ENCODE assay signal across 14 cellular contexts in genomic region chr14:101933209-101933608, GRCh38. TPM values are rescaled to one million over a fixed set of nuclear protein-coding genes. Genes with fewer than 3 reads are reported as not detected.
DNase-seq lines count a peak whose midpoint lies in the region; ATAC-seq, FAIRE-seq and TF ChIP-seq lines count a peak whose summit lies in the region.
"Had no signal": no experiment of that assay in that cellular context is flagged by ENCODE, and none has a peak within 500 bp of the region (broad histone marks: within the 10 kb centered on the region; RNA-seq: fewer than 3 reads in every experiment).

No MANE protein-coding gene starts in this region.

- no peaks in the 10 kb centered on the region for H3K9me3 ChIP-seq in H1 (ENCODE audit: insufficient read depth in 2 of 2, low read depth in 1 of 2, low read length in 1 of 2)
- no peaks in the 10 kb centered on the region for H3K9me3 ChIP-seq in sigmoid colon
- H3K9me3 ChIP-seq: BLaER1 had no signal

- no peak for TF ChIP-seq POLR2A in H1 (IDR thresholded peaks at IDR 0.05; ENCODE audit: control extremely low read depth in 1 of 2, low read depth in 2 of 2, low read length in 2 of 2)
- TF ChIP-seq POLR2A in sigmoid colon (IDR thresholded peaks at IDR 0.05), result no peak

- no peak overlapping the region for H2AFZ ChIP-seq in H1 (ENCODE audit: low read length)
- H2AFZ ChIP-seq: PC-9 had no signal

- H2BK120ac ChIP-seq in H1 (replicated peaks; ENCODE audit: low read depth, low read length), result no peak overlapping the region

- TF ChIP-seq CTCF in H1 (IDR thresholded peaks at IDR 0.05; ENCODE audit: control extremely low read depth in 1 of 3, insufficient read depth in 1 of 3, low read depth in 1 of 3, low read length in 3 of 3), result no peak
- TF ChIP-seq CTCF in sigmoid colon (IDR thresholded peaks at IDR 0.05), result no peak
- no peak for TF ChIP-seq CTCF in osteocyte (IDR thresholded peaks at IDR 0.05)

- no peaks in the 10 kb centered on the region for H3K79me1 ChIP-seq in H1 (ENCODE audit: low read depth, low read length)

- no peak for TF ChIP-seq RAD21 in H1 (IDR thresholded peaks at IDR 0.05 in 1 of 2, conservative IDR thresholded peaks at IDR 0.05 in 1 of 2; ENCODE audit: low read depth in 2 of 2, low read length in 2 of 2)

- H3K27me3 Mint-ChIP-seq in osteocyte (ENCODE audit: unreplicated experiment), result no peaks in the 10 kb centered on the region
- H3K27me3 Mint-ChIP-seq: CD8-positive, alpha-beta memory T cell had no signal

- WGBS in H1 (ENCODE audit: extremely low coverage in 1 of 2, insufficient coverage in 1 of 2, insufficient read length in 1 of 2, insufficient replicate concordance in 2 of 2, low coverage in 1 of 2, low lambda C conversion rate in 2 of 2, missing lambda C conversion rate in 1 of 2), 2 experiments, result 89% methylated on average over 16 of the region's 16 CpGs; no CpG with 5 or more reads in 1 of the 2 experiments
- 87 to 90% methylated on average over 16 of the region's 16 CpGs for WGBS in sigmoid colon, 2 donors

- TF ChIP-seq EP300 in H1 (IDR thresholded peaks at IDR 0.05; ENCODE audit: borderline replicate concordance in 1 of 2, low read depth in 2 of 2, low read length in 2 of 2) (no peak), sigmoid colon (IDR thresholded peaks at IDR 0.05) (no peak)

- no peak overlapping the region for H3K9ac ChIP-seq in H1 (replicated peaks in 1 of 4; ENCODE audit: extremely low read depth in 1 of 4, low read depth in 3 of 4, low read length in 3 of 4)
- H3K9ac ChIP-seq: BLaER1 had no signal

- H2AK5ac ChIP-seq in H1 (ENCODE audit: low read depth, low read length), result peak overlapping the region; percentile 49; the same call in 1 of the 2 replicates

- H4K8ac ChIP-seq in H1 (ENCODE audit: extremely low read depth, insufficient read depth, low read length), result no peak overlapping the region; the same call in 1 of the 2 replicates

- no peaks in the 10 kb centered on the region for H3K4me1 ChIP-seq in H1 (replicated peaks in 1 of 4; ENCODE audit: control insufficient read depth in 3 of 4, insufficient read depth in 4 of 4, low read length in 3 of 4)
- H3K4me1 ChIP-seq in sigmoid colon, result peaks cover 0 to 6% (median 2%) of the 10 kb centered on the region in 4 donors
- H3K4me1 ChIP-seq: BLaER1 had no signal

- peaks cover 0 to 8% (median 1%) of the 10 kb centered on the region in 4 experiments; a peak in 5 of 7 replicates for H3K27me3 ChIP-seq in H1 (replicated peaks in 1 of 4; ENCODE audit: control insufficient read depth in 3 of 4, extremely low read depth in 1 of 4, insufficient read depth in 3 of 4, low read length in 3 of 4)
- H3K27me3 ChIP-seq in sigmoid colon, result no peaks in the 10 kb centered on the region
- H3K27me3 ChIP-seq: BLaER1 had no signal

- H4K91ac ChIP-seq in H1 (replicated peaks; ENCODE audit: insufficient read length, low read length), result no peak overlapping the region

- H2BK12ac ChIP-seq in H1 (ENCODE audit: low read depth, low read length), result no peak overlapping the region

- no peak overlapping the region for H2BK5ac ChIP-seq in H1 (ENCODE audit: low read depth, low read length)

- H3K4me3 ChIP-seq in H1 (ENCODE audit: extremely low read depth in 1 of 4, insufficient read depth in 2 of 4, low read depth in 3 of 4, low read length in 4 of 4) (no peak overlapping the region), sigmoid colon (no peak overlapping the region)
- H3K4me3 ChIP-seq: BLaER1, PC-9 had no signal

- H2BK15ac ChIP-seq in H1 (ENCODE audit: low read length), result no peak overlapping the region

- H4K20me1 ChIP-seq in H1 (replicated peaks in 1 of 2; ENCODE audit: control insufficient read depth in 1 of 2, insufficient read depth in 2 of 2, low read length in 2 of 2), result peaks cover 0 to under 1% of the 10 kb centered on the region in 2 experiments

- no peak overlapping the region for H4K5ac ChIP-seq in H1 (ENCODE audit: insufficient read length, low read depth, low read length)

- H3K4ac ChIP-seq in H1 (replicated peaks; ENCODE audit: insufficient read length, low read depth, low read length), result no peak overlapping the region

- H3K14ac ChIP-seq in H1 (ENCODE audit: insufficient read length), result no peak overlapping the region

- no peak overlapping the region for H3K27ac ChIP-seq in H1 (ENCODE audit: low read depth, low read length)
- H3K27ac ChIP-seq in sigmoid colon, result no peak overlapping the region
- H3K27ac ChIP-seq: BLaER1, PC-9 had no signal

- H3K36me3 ChIP-seq in H1 (ENCODE audit: control insufficient read depth in 2 of 4, insufficient read depth in 4 of 4, low read length in 3 of 4), result no peaks in the 10 kb centered on the region
- peaks cover 0 to 5% (median 0%) of the 10 kb centered on the region in 4 donors for H3K36me3 ChIP-seq in sigmoid colon

- H3K79me2 ChIP-seq in H1 (ENCODE audit: control insufficient read depth in 1 of 2, insufficient read depth in 2 of 2, low read length in 2 of 2), result no peaks in the 10 kb centered on the region

- no peak overlapping the region for H2BK20ac ChIP-seq in H1 (ENCODE audit: low read length)

- no peak overlapping the region for H3K4me2 ChIP-seq in H1 (ENCODE audit: insufficient read depth in 1 of 2, low read depth in 2 of 2, low read length in 2 of 2)
- H3K4me2 ChIP-seq: BLaER1, PC-9 had no signal

- H3K56ac ChIP-seq in H1 (replicated peaks; ENCODE audit: insufficient read length, low read depth, low read length), result no peak overlapping the region

- H3K23ac ChIP-seq in H1 (ENCODE audit: insufficient read length), result no peak overlapping the region

- no peaks in the 10 kb centered on the region for H3K4me1 Mint-ChIP-seq in osteocyte (ENCODE audit: unreplicated experiment)

- ATAC-seq in HG02571 (IDR thresholded peaks at IDR 0.05; ENCODE audit: unreplicated experiment), result no peak
- ATAC-seq: SK-N-SH treated with all-trans-retinoic acid at 6 μM for 48 hours had no signal

- in situ Hi-C loops in G401 (cut with HindIII; ENCODE audit: low sequenced_read_pairs), result no loop called here

- H3K9me3 Mint-ChIP-seq in osteocyte (ENCODE audit: unreplicated experiment), result no peaks in the 10 kb centered on the region
- H3K9me3 Mint-ChIP-seq: CD8-positive, alpha-beta memory T cell had no signal

- no peak for FAIRE-seq in H1 (lab: Jason Lieb, UNC)

- H3K27ac Mint-ChIP-seq in osteocyte (ENCODE audit: unreplicated experiment), result no peak overlapping the region

- no peak overlapping the region for H3K4me3 Mint-ChIP-seq in osteocyte (ENCODE audit: unreplicated experiment)
- H3K4me3 Mint-ChIP-seq: CD8-positive, alpha-beta memory T cell had no signal

- POLR2A ChIA-PET in H1 (lab: Charles Lee; ENCODE audit: partially characterized antibody), result interaction anchor here (0.6 to 2.6 kb wide), 2 partner anchors 12 to 160 kb away, joined by 4 to 6 read pairs; no protein-coding TSS in a partner anchor

- H3K23me2 ChIP-seq in H1 (ENCODE audit: low read depth, low read length), result no peaks in the 10 kb centered on the region

- DNase-seq in DMS53 (lab: John Stamatoyannopoulos, UW) (peak; percentile 60), G401 (ENCODE audit: low spot score) (peak; percentile 34), H1 (ENCODE audit: low read depth in 1 of 2, low spot score in 2 of 2) (no peak), sigmoid colon (peak; percentile 56), osteocyte (ENCODE audit: extremely low spot score, unreplicated experiment) (no peak), NK-92 (lab: John Stamatoyannopoulos, UW; ENCODE audit: unreplicated experiment) (no peak)
- DNase-seq: CD8-positive, alpha-beta memory T cell; NCI-H1436 treated with DMSO at 0.1 percent for 48 hours; NCI-H2107; NCI-H69; PC-9 had no signal

- no peaks in the 10 kb centered on the region for H3K36me3 Mint-ChIP-seq in osteocyte (ENCODE audit: unreplicated experiment)

- CTCF ChIA-PET in H1 (lab: Charles Lee; ENCODE audit: partially characterized antibody), result interaction anchor here (0.6 to 2.1 kb wide), 6 partner anchors 10 to 1768 kb away, joined by 3 to 9 read pairs (median 3); no protein-coding TSS in a partner anchor

- no peak overlapping the region for H3K18ac ChIP-seq in H1 (ENCODE audit: extremely low read depth, low read length)

- intact Hi-C loops in sigmoid colon (cut with DNase I), result no loop called here

TF ChIP-seq in H1, 55 proteins besides CTCF, POLR2A, EP300 and RAD21:
- TF ChIP-seq CREB1 (IDR thresholded peaks at IDR 0.05) (no peak), TAF1 (IDR thresholded peaks at IDR 0.05; ENCODE audit: low read depth, low read length) (no peak), SUZ12 (IDR thresholded peaks at IDR 0.05; ENCODE audit: low read length) (no peak), CHD2 (IDR thresholded peaks at IDR 0.05; ENCODE audit: low read length) (no peak), SP4 (IDR thresholded peaks at IDR 0.05; ENCODE audit: low read length) (no peak), MAX (IDR thresholded peaks at IDR 0.05) (no peak), FOSL1 (IDR thresholded peaks at IDR 0.05; ENCODE audit: insufficient read depth, low read depth, low read length) (no peak)
TF ChIP-seq in H1: peak in this region for 0.

RNA-seq across cellular contexts. Expression of gene DYNC1H1, which starts 31.2 kb away (rescaled TPM):
- total RNA-seq in G401 (2014; rRNA removed; shearing (Covaris generic)), result 116 and 187 TPM in 2 replicates
- total RNA-seq in H1 (2021; fragmentation: NEBNext Ultra II Directional; extraction: Animal tissue kit (Norgen Biotek cat#: 25700)), result 364 and 387 TPM in 2 replicates
- polyA plus RNA-seq in H1 (2011; rRNA removed) (238 and 257 TPM in 2 replicates), sigmoid colon (100 to 1,000 TPM in 1 of 3 donors, 10 to 100 TPM in 2; 38.4 to 171 (median 48.6) TPM)
- 174 TPM for polyA plus RNA-seq in H1 (2011; cell fraction: cytosol; rRNA removed)
- 905 TPM for polyA plus RNA-seq in H1 (2011; cell fraction: nucleus; rRNA removed)
- 300 to 369 TPM (median 332 TPM) in 4 replicates for polyA plus RNA-seq in H1 (2012, experiment 1 of 2)
- 34.8 TPM for polyA plus RNA-seq in H1 (2012, experiment 2 of 2)
- polyA plus RNA-seq in H1 (2013, experiment 1 of 2), result 163 TPM
- polyA plus RNA-seq in H1 (2013, experiment 2 of 2), result 123 TPM
- 489 and 721 TPM in 2 replicates for polyA minus RNA-seq in H1 (2011; rRNA and poly(A)+ RNA removed)
- 350 TPM for polyA minus RNA-seq in H1 (2011; cell fraction: cytosol; rRNA and poly(A)+ RNA removed)
- 569 TPM for polyA minus RNA-seq in H1 (2011; cell fraction: nucleus; rRNA and poly(A)+ RNA removed)
- total RNA-seq in sigmoid colon (100 to 1,000 TPM; 320 to 592 (median 485) TPM), osteocyte (821 and 886 TPM in 2 replicates)

Comparison
In these comparisons a context has a peak if more than half of its experiments do, and no peak if none do; other contexts are left out.
1. DNase-seq: peak in DMS53 (single experiment), G401 (single experiment) and sigmoid colon (single experiment); none in H1 (0 of 2), osteocyte (single experiment) and NK-92 (single experiment).